8 cellular contexts compared by ENCODE assay signal in genomic region chr1:243325305-243325890, GRCh38.
DNase-seq lines count a peak whose midpoint lies in the region; ATAC-seq lines count a peak whose summit lies in the region.

No MANE protein-coding gene starts in this region.

- no peak overlapping the region for H3K27ac Mint-ChIP-seq in stimulated activated memory B cell treated with anti-CD40 and anti-IgM and Interleukin-4, amounts not matched to agents 10 μg/mL and 1 μg/mL and 100 μg/mL, for 72 hours

- DNase-seq in ACHN (peak; percentile 71), G401 (ENCODE audit: low spot score) (peak; percentile 64), NOMO-1 treated with DMSO at 0.1 percent for 48 hours (lab: John Stamatoyannopoulos, UW; ENCODE audit: unreplicated experiment) (peak; percentile 60), medulla oblongata (ENCODE audit: extremely low spot score) (peak; percentile 78)
- DNase-seq in central memory CD4-positive, alpha-beta T cell: peak; percentile 27

- H3K4me1 Mint-ChIP-seq in stimulated activated memory B cell treated with anti-CD40 and anti-IgM and Interleukin-4, amounts not matched to agents 10 μg/mL and 1 μg/mL and 100 μg/mL, for 72 hours: no peaks in the 10 kb centered on the region

- in situ Hi-C loops in ACHN (cut with HindIII; ENCODE audit: low pct_ligation_motif_present, low pct_unique_long_range_greater_than_20kb, low sequenced_read_pairs) (no loop called here), G401 (cut with HindIII; ENCODE audit: low sequenced_read_pairs) (no loop called here)

- ATAC-seq in HG03378 (IDR thresholded peaks at IDR 0.05; ENCODE audit: unreplicated experiment): peak; percentile 62
- no peak for ATAC-seq in stimulated activated memory B cell treated with anti-CD40 and anti-IgM and Interleukin-4, amounts not matched to agents 10 μg/mL and 1 μg/mL and 100 μg/mL, for 72 hours
- no peak for ATAC-seq in HG02970 (IDR thresholded peaks at IDR 0.05; ENCODE audit: low FRiP score, unreplicated experiment)

- peaks cover 7% of the 10 kb centered on the region for H3K36me3 Mint-ChIP-seq in stimulated activated memory B cell treated with anti-CD40 and anti-IgM and Interleukin-4, amounts not matched to agents 10 μg/mL and 1 μg/mL and 100 μg/mL, for 72 hours

- H3K27me3 Mint-ChIP-seq in stimulated activated memory B cell treated with anti-CD40 and anti-IgM and Interleukin-4, amounts not matched to agents 10 μg/mL and 1 μg/mL and 100 μg/mL, for 72 hours: no peaks in the 10 kb centered on the region

- no peaks in the 10 kb centered on the region for H3K9me3 Mint-ChIP-seq in stimulated activated memory B cell treated with anti-CD40 and anti-IgM and Interleukin-4, amounts not matched to agents 10 μg/mL and 1 μg/mL and 100 μg/mL, for 72 hours

- H3K4me3 Mint-ChIP-seq in stimulated activated memory B cell treated with anti-CD40 and anti-IgM and Interleukin-4, amounts not matched to agents 10 μg/mL and 1 μg/mL and 100 μg/mL, for 72 hours: no peak overlapping the region

Comparison
In these comparisons a context has a peak if more than half of its experiments do, and no peak if none do; other contexts are left out.
1. DNase-seq: peak in every context shown above with its lines; median percentile 78 in medulla oblongata; 71 in ACHN; 64 in G401; 60 in NOMO-1 treated with DMSO at 0.1 percent for 48 hours; 27 in central memory CD4-positive, alpha-beta T cell.